In the genomic region with DNA sequence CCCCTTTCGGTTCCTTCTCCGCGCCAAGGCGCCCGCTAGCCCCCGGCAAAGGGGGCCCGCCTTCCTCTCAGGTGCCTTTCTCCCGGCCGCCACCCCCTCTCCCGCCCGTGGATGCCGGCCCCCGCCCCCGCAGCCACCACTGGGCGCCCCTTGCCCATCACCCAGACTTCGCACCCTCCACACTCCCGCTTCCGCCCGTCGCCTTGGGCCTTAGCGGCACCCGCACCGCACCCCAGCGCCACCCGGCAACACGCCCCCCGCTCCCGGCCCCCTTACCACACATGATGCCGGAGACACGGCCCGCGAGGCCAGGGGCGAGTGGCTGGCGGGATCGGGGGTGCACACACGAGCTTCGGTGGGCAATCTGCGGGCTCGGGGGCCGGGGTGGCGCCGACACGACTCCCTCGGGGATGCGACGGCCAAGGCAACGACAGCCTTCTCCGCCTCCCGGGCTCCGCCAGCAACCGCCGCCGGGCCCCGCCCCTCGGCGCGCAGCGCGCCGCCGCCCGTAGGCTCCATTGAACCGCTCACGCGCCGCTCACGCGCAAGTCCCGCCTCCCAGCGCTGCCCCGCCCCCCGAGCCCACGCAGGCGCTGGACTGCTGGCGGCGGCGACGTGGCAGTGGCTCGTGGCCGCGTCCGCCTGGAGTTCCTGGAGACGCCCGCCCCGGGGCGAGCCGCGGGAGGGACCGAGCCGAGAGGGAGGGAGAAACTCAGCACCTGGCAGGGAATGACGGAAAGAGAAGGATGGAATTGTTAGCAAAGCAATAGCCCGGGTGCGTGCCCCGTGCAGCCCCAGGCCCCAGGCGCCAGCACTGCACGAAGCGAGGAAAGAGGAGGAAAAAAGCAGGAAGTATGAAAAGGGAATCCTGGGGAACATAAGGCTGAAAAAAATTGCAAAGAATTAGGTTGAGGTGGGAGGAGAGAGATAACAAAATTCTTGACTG, we compare ENCODE assay signal across 1 cellular context.
TF ChIP-seq lines count a peak whose summit lies in the region.

GFPT1 (minus strand) TSS at position 439 of the 946 bp plus-strand sequence; CDS start at position 283, 156 bp downstream.

TF ChIP-seq in HepG2, 621 proteins besides CTCF, POLR2A, EP300 and RAD21 (continued from another document and continues in another):
- TF ChIP-seq RERE (CRISPR knock-in tag; IDR thresholded peaks at IDR 0.05; ENCODE audit: low read depth) (peak; percentile 41; the same call in 1 of the 2 replicates), ZNF891 (CRISPR knock-in tag; IDR thresholded peaks at IDR 0.05) (peak; percentile 96), ZNF7 (CRISPR knock-in tag; IDR thresholded peaks at IDR 0.05) (0 out of 2 replicates have a peak, but pooled peaks have one; percentile 10), ZBTB14 (CRISPR knock-in tag; IDR thresholded peaks at IDR 0.05) (peak; percentile 82), NR2C2 (CRISPR knock-in tag; IDR thresholded peaks at IDR 0.05; ENCODE audit: borderline replicate concordance) (peak; percentile 63), GPN1 (CRISPR knock-in tag; IDR thresholded peaks at IDR 0.05; ENCODE audit: borderline replicate concordance) (peak; percentile 82), HOXA9 (CRISPR knock-in tag; IDR thresholded peaks at IDR 0.05; ENCODE audit: borderline replicate concordance) (peak; percentile 97), GATAD1 (CRISPR knock-in tag; IDR thresholded peaks at IDR 0.05) (peak; percentile 64; the same call in 1 of the 2 replicates), ZFP1 (CRISPR knock-in tag; IDR thresholded peaks at IDR 0.05) (peak; percentile 73; the same call in 1 of the 2 replicates), RFXANK (CRISPR knock-in tag; IDR thresholded peaks at IDR 0.05) (peak; percentile 29; the same call in 1 of the 2 replicates), ERF (CRISPR knock-in tag; IDR thresholded peaks at IDR 0.05) (peak; percentile 77), MXI1 (IDR thresholded peaks at IDR 0.05; ENCODE audit: borderline replicate concordance, low read depth, low read length) (peak; percentile 89; the same call in 1 of the 3 replicates), ZNF652 (CRISPR knock-in tag; IDR thresholded peaks at IDR 0.05; ENCODE audit: borderline replicate concordance, low read depth) (no peak; the same call in 1 of the 2 replicates), BCL3 (CRISPR knock-in tag; IDR thresholded peaks at IDR 0.05) (peak; percentile 96), TARDBP (CRISPR knock-in tag; IDR thresholded peaks at IDR 0.05) (peak; percentile 89; the same call in 1 of the 2 replicates), MLXIP (CRISPR knock-in tag; IDR thresholded peaks at IDR 0.05; ENCODE audit: borderline replicate concordance) (no peak), NFKB2 (CRISPR knock-in tag; IDR thresholded peaks at IDR 0.05; ENCODE audit: borderline replicate concordance) (peak; percentile 58; the same call in 1 of the 2 replicates), SIX4 (CRISPR knock-in tag; IDR thresholded peaks at IDR 0.05) (0 out of 2 replicates have a peak, but pooled peaks have one; percentile 12), NR1H2 (CRISPR knock-in tag; IDR thresholded peaks at IDR 0.05; ENCODE audit: borderline replicate concordance, low read depth) (peak; percentile 82; the same call in 1 of the 2 replicates), RARG (CRISPR knock-in tag; IDR thresholded peaks at IDR 0.05; ENCODE audit: low read depth) (peak; percentile 32; the same call in 1 of the 2 replicates), ZNF780A (CRISPR knock-in tag; IDR thresholded peaks at IDR 0.05) (peak; percentile 86; the same call in 1 of the 2 replicates), MIER2 (CRISPR knock-in tag; IDR thresholded peaks at IDR 0.05) (no peak), ZBTB20 (CRISPR knock-in tag; IDR thresholded peaks at IDR 0.05; ENCODE audit: borderline replicate concordance, low read depth) (peak; percentile 66; the same call in 1 of the 2 replicates), ZNF329 (CRISPR knock-in tag; IDR thresholded peaks at IDR 0.05; ENCODE audit: low read depth) (0 out of 2 replicates have a peak, but pooled peaks have one; percentile 55), ZC3H4 (CRISPR knock-in tag; IDR thresholded peaks at IDR 0.05; ENCODE audit: borderline replicate concordance) (no peak), ZNF510 (CRISPR knock-in tag; IDR thresholded peaks at IDR 0.05; ENCODE audit: low read depth) (peak; percentile 78)
- TF ChIP-seq, protein P1, sequence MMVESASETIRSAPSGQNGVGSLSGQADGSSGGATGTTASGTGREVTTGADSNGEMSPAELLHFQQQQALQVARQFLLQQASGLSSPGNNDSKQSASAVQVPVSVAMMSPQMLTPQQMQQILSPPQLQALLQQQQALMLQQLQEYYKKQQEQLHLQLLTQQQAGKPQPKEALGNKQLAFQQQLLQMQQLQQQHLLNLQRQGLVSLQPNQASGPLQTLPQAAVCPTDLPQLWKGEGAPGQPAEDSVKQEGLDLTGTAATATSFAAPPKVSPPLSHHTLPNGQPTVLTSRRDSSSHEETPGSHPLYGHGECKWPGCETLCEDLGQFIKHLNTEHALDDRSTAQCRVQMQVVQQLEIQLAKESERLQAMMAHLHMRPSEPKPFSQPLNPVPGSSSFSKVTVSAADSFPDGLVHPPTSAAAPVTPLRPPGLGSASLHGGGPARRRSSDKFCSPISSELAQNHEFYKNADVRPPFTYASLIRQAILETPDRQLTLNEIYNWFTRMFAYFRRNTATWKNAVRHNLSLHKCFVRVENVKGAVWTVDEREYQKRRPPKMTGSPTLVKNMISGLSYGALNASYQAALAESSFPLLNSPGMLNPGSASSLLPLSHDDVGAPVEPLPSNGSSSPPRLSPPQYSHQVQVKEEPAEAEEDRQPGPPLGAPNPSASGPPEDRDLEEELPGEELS (CRISPR knock-in tag; IDR thresholded peaks at IDR 0.05), result 0 out of 2 replicates have a peak, but pooled peaks have one; percentile 2
- TF ChIP-seq, protein P2, sequence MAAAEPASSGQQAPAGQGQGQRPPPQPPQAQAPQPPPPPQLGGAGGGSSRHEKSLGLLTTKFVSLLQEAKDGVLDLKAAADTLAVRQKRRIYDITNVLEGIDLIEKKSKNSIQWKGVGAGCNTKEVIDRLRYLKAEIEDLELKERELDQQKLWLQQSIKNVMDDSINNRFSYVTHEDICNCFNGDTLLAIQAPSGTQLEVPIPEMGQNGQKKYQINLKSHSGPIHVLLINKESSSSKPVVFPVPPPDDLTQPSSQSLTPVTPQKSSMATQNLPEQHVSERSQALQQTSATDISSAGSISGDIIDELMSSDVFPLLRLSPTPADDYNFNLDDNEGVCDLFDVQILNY (CRISPR knock-in tag; conservative IDR thresholded peaks at IDR 0.05), result peak; percentile 63; the same call in 1 of the 2 replicates
- TF ChIP-seq, protein P3, sequence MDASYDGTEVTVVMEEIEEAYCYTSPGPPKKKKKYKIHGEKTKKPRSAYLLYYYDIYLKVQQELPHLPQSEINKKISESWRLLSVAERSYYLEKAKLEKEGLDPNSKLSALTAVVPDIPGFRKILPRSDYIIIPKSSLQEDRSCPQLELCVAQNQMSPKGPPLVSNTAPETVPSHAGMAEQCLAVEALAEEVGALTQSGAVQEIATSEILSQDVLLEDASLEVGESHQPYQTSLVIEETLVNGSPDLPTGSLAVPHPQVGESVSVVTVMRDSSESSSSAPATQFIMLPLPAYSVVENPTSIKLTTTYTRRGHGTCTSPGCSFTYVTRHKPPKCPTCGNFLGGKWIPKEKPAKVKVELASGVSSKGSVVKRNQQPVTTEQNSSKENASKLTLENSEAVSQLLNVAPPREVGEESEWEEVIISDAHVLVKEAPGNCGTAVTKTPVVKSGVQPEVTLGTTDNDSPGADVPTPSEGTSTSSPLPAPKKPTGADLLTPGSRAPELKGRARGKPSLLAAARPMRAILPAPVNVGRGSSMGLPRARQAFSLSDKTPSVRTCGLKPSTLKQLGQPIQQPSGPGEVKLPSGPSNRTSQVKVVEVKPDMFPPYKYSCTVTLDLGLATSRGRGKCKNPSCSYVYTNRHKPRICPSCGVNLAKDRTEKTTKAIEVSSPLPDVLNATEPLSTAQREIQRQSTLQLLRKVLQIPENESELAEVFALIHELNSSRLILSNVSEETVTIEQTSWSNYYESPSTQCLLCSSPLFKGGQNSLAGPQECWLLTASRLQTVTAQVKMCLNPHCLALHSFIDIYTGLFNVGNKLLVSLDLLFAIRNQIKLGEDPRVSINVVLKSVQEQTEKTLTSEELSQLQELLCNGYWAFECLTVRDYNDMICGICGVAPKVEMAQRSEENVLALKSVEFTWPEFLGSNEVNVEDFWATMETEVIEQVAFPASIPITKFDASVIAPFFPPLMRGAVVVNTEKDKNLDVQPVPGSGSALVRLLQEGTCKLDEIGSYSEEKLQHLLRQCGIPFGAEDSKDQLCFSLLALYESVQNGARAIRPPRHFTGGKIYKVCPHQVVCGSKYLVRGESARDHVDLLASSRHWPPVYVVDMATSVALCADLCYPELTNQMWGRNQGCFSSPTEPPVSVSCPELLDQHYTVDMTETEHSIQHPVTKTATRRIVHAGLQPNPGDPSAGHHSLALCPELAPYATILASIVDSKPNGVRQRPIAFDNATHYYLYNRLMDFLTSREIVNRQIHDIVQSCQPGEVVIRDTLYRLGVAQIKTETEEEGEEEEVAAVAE (CRISPR knock-in tag; IDR thresholded peaks at IDR 0.05; ENCODE audit: borderline replicate concordance), result no peak
- TF ChIP-seq, protein P4, sequence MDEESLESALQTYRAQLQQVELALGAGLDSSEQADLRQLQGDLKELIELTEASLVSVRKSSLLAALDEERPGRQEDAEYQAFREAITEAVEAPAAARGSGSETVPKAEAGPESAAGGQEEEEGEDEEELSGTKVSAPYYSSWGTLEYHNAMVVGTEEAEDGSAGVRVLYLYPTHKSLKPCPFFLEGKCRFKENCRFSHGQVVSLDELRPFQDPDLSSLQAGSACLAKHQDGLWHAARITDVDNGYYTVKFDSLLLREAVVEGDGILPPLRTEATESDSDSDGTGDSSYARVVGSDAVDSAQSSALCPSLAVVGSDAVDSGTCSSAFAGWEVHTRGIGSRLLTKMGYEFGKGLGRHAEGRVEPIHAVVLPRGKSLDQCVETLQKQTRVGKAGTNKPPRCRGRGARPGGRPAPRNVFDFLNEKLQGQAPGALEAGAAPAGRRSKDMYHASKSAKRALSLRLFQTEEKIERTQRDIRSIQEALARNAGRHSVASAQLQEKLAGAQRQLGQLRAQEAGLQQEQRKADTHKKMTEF (CRISPR knock-in tag; IDR thresholded peaks at IDR 0.05), result peak; percentile 79
